Comparison of ENCODE assay signal across 1 cellular context in the genomic region with DNA sequence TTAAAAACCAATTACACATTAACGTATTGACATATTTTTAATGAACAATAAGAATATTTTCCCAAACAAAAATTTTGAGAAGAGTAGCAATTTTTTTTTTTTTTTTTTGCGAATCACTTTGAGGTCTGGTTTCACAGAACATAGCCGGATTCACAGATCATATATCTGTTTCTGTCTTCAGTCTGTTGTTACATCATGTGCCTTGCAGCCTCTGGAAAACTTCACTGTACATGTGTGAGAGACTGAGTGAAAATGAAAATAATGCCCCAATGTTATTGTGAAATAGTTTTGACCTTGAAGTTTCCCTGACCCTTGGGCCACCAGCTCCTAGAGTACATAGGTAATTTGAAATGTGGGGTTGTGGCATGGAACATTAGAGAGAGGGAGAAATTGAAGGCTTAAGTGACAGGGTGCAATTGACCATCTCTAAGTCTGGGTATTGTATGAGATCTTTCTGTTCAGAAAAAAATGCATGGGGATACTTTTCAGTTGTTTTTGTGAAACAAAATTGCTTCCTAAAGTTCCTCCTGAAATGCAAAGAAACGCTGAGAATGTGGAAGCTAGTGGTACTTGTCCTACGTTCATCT.
TF ChIP-seq lines count a peak whose summit lies in the region.

No MANE protein-coding gene starts in this region.

TF ChIP-seq in K562, 482 proteins besides CTCF, POLR2A, EP300 and RAD21 (continued from another document and continues in another):
- TF ChIP-seq, protein P1, sequence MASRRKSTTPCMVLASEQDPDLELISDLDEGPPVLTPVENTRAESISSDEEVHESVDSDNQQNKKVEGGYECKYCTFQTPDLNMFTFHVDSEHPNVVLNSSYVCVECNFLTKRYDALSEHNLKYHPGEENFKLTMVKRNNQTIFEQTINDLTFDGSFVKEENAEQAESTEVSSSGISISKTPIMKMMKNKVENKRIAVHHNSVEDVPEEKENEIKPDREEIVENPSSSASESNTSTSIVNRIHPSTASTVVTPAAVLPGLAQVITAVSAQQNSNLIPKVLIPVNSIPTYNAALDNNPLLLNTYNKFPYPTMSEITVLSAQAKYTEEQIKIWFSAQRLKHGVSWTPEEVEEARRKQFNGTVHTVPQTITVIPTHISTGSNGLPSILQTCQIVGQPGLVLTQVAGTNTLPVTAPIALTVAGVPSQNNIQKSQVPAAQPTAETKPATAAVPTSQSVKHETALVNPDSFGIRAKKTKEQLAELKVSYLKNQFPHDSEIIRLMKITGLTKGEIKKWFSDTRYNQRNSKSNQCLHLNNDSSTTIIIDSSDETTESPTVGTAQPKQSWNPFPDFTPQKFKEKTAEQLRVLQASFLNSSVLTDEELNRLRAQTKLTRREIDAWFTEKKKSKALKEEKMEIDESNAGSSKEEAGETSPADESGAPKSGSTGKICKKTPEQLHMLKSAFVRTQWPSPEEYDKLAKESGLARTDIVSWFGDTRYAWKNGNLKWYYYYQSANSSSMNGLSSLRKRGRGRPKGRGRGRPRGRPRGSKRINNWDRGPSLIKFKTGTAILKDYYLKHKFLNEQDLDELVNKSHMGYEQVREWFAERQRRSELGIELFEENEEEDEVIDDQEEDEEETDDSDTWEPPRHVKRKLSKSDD (conservative IDR thresholded peaks at IDR 0.05; ENCODE audit: low read length), result no peak
- TF ChIP-seq CREB3 (tag; conservative IDR thresholded peaks at IDR 0.05; ENCODE audit: low read depth) (no peak), TEAD1 (CRISPR knock-in tag; IDR thresholded peaks at IDR 0.05) (peak in 1 of 2 experiments; percentile 17; a peak in 1 of 4 replicates), MEIS2 (IDR thresholded peaks at IDR 0.05; ENCODE audit: partially characterized antibody) (peak; percentile 44), BRD9 (IDR thresholded peaks at IDR 0.05; ENCODE audit: low read depth, partially characterized antibody) (peak; percentile 77), XRCC3 (IDR thresholded peaks at IDR 0.05) (no peak), MAFK (IDR thresholded peaks at IDR 0.05; ENCODE audit: low read length) (no peak), MGA (IDR thresholded peaks at IDR 0.05) (peak; percentile 53), FOXP1 (CRISPR knock-in tag; IDR thresholded peaks at IDR 0.05) (no peak), ZFP36 (IDR thresholded peaks at IDR 0.05; ENCODE audit: low read depth, low read length, partially characterized antibody) (no peak), CEBPG (CRISPR knock-in tag; IDR thresholded peaks at IDR 0.05) (peak; percentile 90), CEBPG (tag; conservative IDR thresholded peaks at IDR 0.05 in 1 of 2, IDR thresholded peaks at IDR 0.05 in 1 of 2) (peak; percentile 97 to 99), NR4A1 (CRISPR knock-in tag; IDR thresholded peaks at IDR 0.05) (no peak), NR4A1 (tag; IDR thresholded peaks at IDR 0.05) (no peak), TSHZ1 (CRISPR knock-in tag; IDR thresholded peaks at IDR 0.05) (no peak), ETV1 (tag; conservative IDR thresholded peaks at IDR 0.05; ENCODE audit: low read depth) (0 out of 2 replicates have a peak, but pooled peaks have one; percentile 50), XRCC5 (IDR thresholded peaks at IDR 0.05; ENCODE audit: low read depth, low read length) (no peak), TAF1 (IDR thresholded peaks at IDR 0.05; ENCODE audit: control insufficient read depth, extremely low read depth, insufficient read depth, low read length, severe bottlenecking) (no peak)
- TF ChIP-seq, protein P2, sequence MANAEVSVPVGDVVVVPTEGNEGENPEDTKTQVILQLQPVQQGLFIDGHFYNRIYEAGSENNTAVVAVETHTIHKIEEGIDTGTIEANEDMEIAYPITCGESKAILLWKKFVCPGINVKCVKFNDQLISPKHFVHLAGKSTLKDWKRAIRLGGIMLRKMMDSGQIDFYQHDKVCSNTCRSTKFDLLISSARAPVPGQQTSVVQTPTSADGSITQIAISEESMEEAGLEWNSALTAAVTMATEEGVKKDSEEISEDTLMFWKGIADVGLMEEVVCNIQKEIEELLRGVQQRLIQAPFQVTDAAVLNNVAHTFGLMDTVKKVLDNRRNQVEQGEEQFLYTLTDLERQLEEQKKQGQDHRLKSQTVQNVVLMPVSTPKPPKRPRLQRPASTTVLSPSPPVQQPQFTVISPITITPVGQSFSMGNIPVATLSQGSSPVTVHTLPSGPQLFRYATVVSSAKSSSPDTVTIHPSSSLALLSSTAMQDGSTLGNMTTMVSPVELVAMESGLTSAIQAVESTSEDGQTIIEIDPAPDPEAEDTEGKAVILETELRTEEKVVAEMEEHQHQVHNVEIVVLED (CRISPR knock-in tag; IDR thresholded peaks at IDR 0.05), result no peak; the same call in 1 of the 2 replicates
- TF ChIP-seq, protein P3, sequence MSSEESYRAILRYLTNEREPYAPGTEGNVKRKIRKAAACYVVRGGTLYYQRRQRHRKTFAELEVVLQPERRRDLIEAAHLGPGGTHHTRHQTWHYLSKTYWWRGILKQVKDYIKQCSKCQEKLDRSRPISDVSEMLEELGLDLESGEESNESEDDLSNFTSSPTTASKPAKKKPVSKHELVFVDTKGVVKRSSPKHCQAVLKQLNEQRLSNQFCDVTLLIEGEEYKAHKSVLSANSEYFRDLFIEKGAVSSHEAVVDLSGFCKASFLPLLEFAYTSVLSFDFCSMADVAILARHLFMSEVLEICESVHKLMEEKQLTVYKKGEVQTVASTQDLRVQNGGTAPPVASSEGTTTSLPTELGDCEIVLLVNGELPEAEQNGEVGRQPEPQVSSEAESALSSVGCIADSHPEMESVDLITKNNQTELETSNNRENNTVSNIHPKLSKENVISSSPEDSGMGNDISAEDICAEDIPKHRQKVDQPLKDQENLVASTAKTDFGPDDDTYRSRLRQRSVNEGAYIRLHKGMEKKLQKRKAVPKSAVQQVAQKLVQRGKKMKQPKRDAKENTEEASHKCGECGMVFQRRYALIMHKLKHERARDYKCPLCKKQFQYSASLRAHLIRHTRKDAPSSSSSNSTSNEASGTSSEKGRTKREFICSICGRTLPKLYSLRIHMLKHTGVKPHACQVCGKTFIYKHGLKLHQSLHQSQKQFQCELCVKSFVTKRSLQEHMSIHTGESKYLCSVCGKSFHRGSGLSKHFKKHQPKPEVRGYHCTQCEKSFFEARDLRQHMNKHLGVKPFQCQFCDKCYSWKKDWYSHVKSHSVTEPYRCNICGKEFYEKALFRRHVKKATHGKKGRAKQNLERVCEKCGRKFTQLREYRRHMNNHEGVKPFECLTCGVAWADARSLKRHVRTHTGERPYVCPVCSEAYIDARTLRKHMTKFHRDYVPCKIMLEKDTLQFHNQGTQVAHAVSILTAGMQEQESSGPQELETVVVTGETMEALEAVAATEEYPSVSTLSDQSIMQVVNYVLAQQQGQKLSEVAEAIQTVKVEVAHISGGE (CRISPR knock-in tag; IDR thresholded peaks at IDR 0.05), result no peak
- TF ChIP-seq, protein P4, sequence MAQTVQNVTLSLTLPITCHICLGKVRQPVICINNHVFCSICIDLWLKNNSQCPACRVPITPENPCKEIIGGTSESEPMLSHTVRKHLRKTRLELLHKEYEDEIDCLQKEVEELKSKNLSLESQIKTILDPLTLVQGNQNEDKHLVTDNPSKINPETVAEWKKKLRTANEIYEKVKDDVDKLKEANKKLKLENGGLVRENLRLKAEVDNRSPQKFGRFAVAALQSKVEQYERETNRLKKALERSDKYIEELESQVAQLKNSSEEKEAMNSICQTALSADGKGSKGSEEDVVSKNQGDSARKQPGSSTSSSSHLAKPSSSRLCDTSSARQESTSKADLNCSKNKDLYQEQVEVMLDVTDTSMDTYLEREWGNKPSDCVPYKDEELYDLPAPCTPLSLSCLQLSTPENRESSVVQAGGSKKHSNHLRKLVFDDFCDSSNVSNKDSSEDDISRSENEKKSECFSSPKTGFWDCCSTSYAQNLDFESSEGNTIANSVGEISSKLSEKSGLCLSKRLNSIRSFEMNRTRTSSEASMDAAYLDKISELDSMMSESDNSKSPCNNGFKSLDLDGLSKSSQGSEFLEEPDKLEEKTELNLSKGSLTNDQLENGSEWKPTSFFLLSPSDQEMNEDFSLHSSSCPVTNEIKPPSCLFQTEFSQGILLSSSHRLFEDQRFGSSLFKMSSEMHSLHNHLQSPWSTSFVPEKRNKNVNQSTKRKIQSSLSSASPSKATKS (CRISPR knock-in tag; IDR thresholded peaks at IDR 0.05), result no peak
